1 cellular context compared by ENCODE assay signal in the genomic region with DNA sequence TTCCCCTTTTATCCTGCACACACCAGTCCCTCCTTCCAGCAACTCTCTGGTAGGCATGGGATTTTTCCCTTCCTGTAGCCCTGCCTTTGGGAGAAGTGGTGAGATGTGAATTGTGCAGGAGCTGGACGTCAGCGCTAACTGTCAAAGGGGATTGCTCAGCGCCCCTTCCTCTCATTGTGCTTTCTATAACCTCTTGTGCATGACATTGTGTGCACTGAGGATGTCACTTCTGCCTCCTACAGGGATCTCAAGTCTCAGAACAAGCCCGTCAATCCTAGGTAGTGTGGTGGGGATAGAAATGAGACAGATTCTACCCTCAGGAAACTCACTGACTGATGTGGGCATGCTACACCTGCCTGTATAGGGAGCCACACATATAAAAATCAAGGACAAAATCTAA.
TF ChIP-seq lines count a peak whose summit lies in the region.

No MANE protein-coding gene starts in this region.

TF ChIP-seq in GM12891, 5 proteins besides CTCF, POLR2A, EP300 and RAD21:
- TF ChIP-seq POLR2AphosphoS5 (IDR thresholded peaks at IDR 0.05; ENCODE audit: low read depth, low read length) (no peak), POU2F2 (IDR thresholded peaks at IDR 0.05; ENCODE audit: low read depth, low read length) (no peak), TAF1 (IDR thresholded peaks at IDR 0.05; ENCODE audit: low read depth, low read length) (no peak), SPI1 (IDR thresholded peaks at IDR 0.05; ENCODE audit: low read depth, low read length) (no peak), PAX5 (IDR thresholded peaks at IDR 0.05; ENCODE audit: insufficient read depth, low read length, severe bottlenecking) (no peak)
